In genomic region chr11:79156031-79156430, GRCh38 we compare ENCODE assay signal across 24 cellular contexts.
DNase-seq lines count a peak whose midpoint lies in the region; ATAC-seq, FAIRE-seq and TF ChIP-seq lines count a peak whose summit lies in the region.
"Had no signal": no experiment of that assay in that cellular context is flagged by ENCODE, and none has a peak within 500 bp of the region (broad histone marks: within the 10 kb centered on the region; RNA-seq: fewer than 3 reads in every experiment).

No MANE protein-coding gene starts in this region.

- H3K9me3 ChIP-seq in right lobe of liver (no peaks in the 10 kb centered on the region), HepG2 (ENCODE audit: low read length) (no peaks in the 10 kb centered on the region), keratinocyte (ENCODE audit: control insufficient read depth, low read depth, low read length) (no peaks in the 10 kb centered on the region)

- DNase-seq in right lobe of liver (peak in 1 of 3 donors; percentile 60), HepG2 (ENCODE audit: low spot score) (no peak), bronchial epithelial cell (ENCODE audit: low read depth) (peak; percentile 88), keratinocyte (ENCODE audit: low read depth, low spot score) (peak; percentile 26), 8988T (no peak)
- no peak for DNase-seq in activated T-cell treated with anti-CD3 and anti-CD28 coated beads, Interleukin-2, amount 50 U/mL, for 48 hours
- DNase-seq: CD4-positive, CD25-positive, alpha-beta regulatory T cell; COR-L47; DMS 273 treated with DMSO at 0.1 percent for 48 hours; HCEC 1CT; KG1; NCI-H1105; NCI-H1694; NCI-H2081; NCI-H2171; NCI-H345; NCI-H524; PC-3; SHP77 treated with DMSO at 0.1 percent for 48 hours had no signal

- no peak overlapping the region for H3K4me2 ChIP-seq in HepG2 (ENCODE audit: low read depth, low read length)
- peak overlapping the region; percentile 42 for H3K4me2 ChIP-seq in keratinocyte (ENCODE audit: control insufficient read depth, extremely low read depth, insufficient read depth, low read depth, low read length)
- H3K4me2 ChIP-seq: GM23338 had no signal

- dilution Hi-C loops in keratinocyte (cut with MboI; ENCODE audit: extremely low pct_ligation_motif_present, low sequenced_read_pairs), result no loop called here

- H3K9me1 ChIP-seq in keratinocyte (ENCODE audit: control insufficient read depth, extremely low read depth, insufficient read depth, low read length), result no peaks in the 10 kb centered on the region

- H3K27ac ChIP-seq in right lobe of liver, result no peak overlapping the region
- no peak overlapping the region for H3K27ac ChIP-seq in HepG2 (ENCODE audit: extremely low read length, insufficient read depth, low read length)
- H3K27ac ChIP-seq in keratinocyte (ENCODE audit: control insufficient read depth, insufficient read depth, low read length), result no peak overlapping the region
- H3K27ac ChIP-seq: SK-N-MC had no signal

- intact Hi-C loops in right lobe of liver (cut with DNase I) (no loop called here), HepG2 (cut with micrococcal nuclease; ENCODE audit: unreplicated experiment) (no loop called here)

- H3K36me3 ChIP-seq in right lobe of liver (no peaks in the 10 kb centered on the region), HepG2 (replicated peaks in 1 of 2; ENCODE audit: control insufficient read depth in 1 of 2, insufficient read depth in 2 of 2, low read length in 2 of 2) (no peaks in the 10 kb centered on the region), bronchial epithelial cell (ENCODE audit: control insufficient read depth, insufficient read depth, low read length) (no peaks in the 10 kb centered on the region), keratinocyte (ENCODE audit: control insufficient read depth in 2 of 2, extremely low read depth in 1 of 2, insufficient read depth in 2 of 2, low read length in 2 of 2) (no peaks in the 10 kb centered on the region)

- POLR2A ChIA-PET in HepG2 (lab: Yijun Ruan, JAX), result no interaction called here

- CTCF ChIA-PET in HepG2 (lab: Yijun Ruan, JAX; ENCODE audit: low intra/inter-chr PET ratio, low total read pairs), result no interaction called here

- H3K27me3 ChIP-seq in right lobe of liver (no peaks in the 10 kb centered on the region), HepG2 (ENCODE audit: control insufficient read depth in 1 of 2, insufficient read depth in 2 of 2, low read length in 2 of 2) (0 out of 5 replicates have a peak, but pooled peaks cover 0 to 3% of the 10 kb centered on the region in 2 experiments), bronchial epithelial cell (ENCODE audit: control insufficient read depth, insufficient read depth, low read length) (no peaks in the 10 kb centered on the region), keratinocyte (ENCODE audit: control insufficient read depth, extremely low read depth, insufficient read depth, low read length) (no peaks in the 10 kb centered on the region)

- H2AFZ ChIP-seq in HepG2 (ENCODE audit: low read length) (no peak overlapping the region), keratinocyte (ENCODE audit: control insufficient read depth, low read length) (no peak overlapping the region)
- H2AFZ ChIP-seq: GM23338 had no signal

- H3K4me3 ChIP-seq in right lobe of liver, result no peak overlapping the region
- no peak overlapping the region for H3K4me3 ChIP-seq in HepG2 (replicated peaks in 1 of 3; ENCODE audit: insufficient read depth in 1 of 3, low read depth in 2 of 3, low read length in 3 of 3)
- H3K4me3 ChIP-seq in bronchial epithelial cell (ENCODE audit: low read depth, low read length), result no peak overlapping the region
- peak overlapping the region in 1 of 3 experiments; percentile 8 for H3K4me3 ChIP-seq in keratinocyte (ENCODE audit: control insufficient read depth in 2 of 3, extremely low read depth in 1 of 3, insufficient read depth in 2 of 3, low read depth in 1 of 3, low read length in 3 of 3)
- H3K4me3 ChIP-seq: GM23338, SK-N-MC had no signal

- H3K4me1 ChIP-seq in right lobe of liver (no peaks in the 10 kb centered on the region), HepG2 (ENCODE audit: insufficient read depth, low read length) (no peaks in the 10 kb centered on the region), keratinocyte (ENCODE audit: control insufficient read depth, extremely low read depth, insufficient read depth, low read length) (peaks cover 29% of the 10 kb centered on the region)

- WGBS in right lobe of liver (ENCODE audit: insufficient coverage, low coverage, low lambda C conversion rate, missing lambda C conversion rate), result 38% methylated on average over 2 of the region's 6 CpGs
- WGBS in HepG2 (ENCODE audit: low lambda C conversion rate), result 0% methylated on average over 6 of the region's 6 CpGs

- FAIRE-seq in HepG2 (lab: Jason Lieb, UNC), result no peak
- no peak for FAIRE-seq in bronchial epithelial cell (lab: Jason Lieb, UNC)
- peak; percentile 81 for FAIRE-seq in keratinocyte (lab: Jason Lieb, UNC)
- FAIRE-seq: GM12892, GM18507 had no signal

- ATAC-seq in right lobe of liver, result peak in 3 of 4 donors; percentile 44 to 57 (median 50)
- no peak for ATAC-seq in HepG2
- no peak for ATAC-seq in GM21717 (IDR thresholded peaks at IDR 0.05; ENCODE audit: unreplicated experiment)
- ATAC-seq: GM23338, PC-3 had no signal

- TF ChIP-seq EP300 in HepG2 (IDR thresholded peaks at IDR 0.05; ENCODE audit: low read depth in 2 of 2, low read length in 2 of 2) (no peak), HepG2 (CRISPR knock-in tag; IDR thresholded peaks at IDR 0.05; ENCODE audit: borderline replicate concordance) (no peak)

- no peaks in the 10 kb centered on the region for H3K79me2 ChIP-seq in HepG2 (ENCODE audit: insufficient read depth, low read length)
- H3K79me2 ChIP-seq in keratinocyte (ENCODE audit: control insufficient read depth, insufficient read depth, low read length), result no peaks in the 10 kb centered on the region

- in situ Hi-C loops in HepG2 (cut with HindIII; ENCODE audit: extremely low pct_ligation_motif_present, low pct_unique_long_range_greater_than_20kb), result no loop called here

- TF ChIP-seq POLR2A in right lobe of liver (IDR thresholded peaks at IDR 0.05) (no peak), HepG2 (IDR thresholded peaks at IDR 0.05; ENCODE audit: insufficient read depth in 1 of 2, low read depth in 2 of 2, low read length in 2 of 2) (no peak)

- H3K9ac ChIP-seq in HepG2 (ENCODE audit: insufficient read depth, low read depth, low read length) (no peak overlapping the region), keratinocyte (ENCODE audit: control insufficient read depth, extremely low read depth, insufficient read depth, low read length) (no peak overlapping the region)

- H4K20me1 ChIP-seq in HepG2 (ENCODE audit: insufficient read depth, low read length) (no peaks in the 10 kb centered on the region), keratinocyte (ENCODE audit: control insufficient read depth, extremely low read depth, insufficient read depth, low read length) (no peaks in the 10 kb centered on the region)

- TF ChIP-seq CTCF in right lobe of liver (IDR thresholded peaks at IDR 0.05) (no peak), HepG2 (CRISPR knock-in tag; IDR thresholded peaks at IDR 0.05) (no peak), bronchial epithelial cell (IDR thresholded peaks at IDR 0.05; ENCODE audit: insufficient read depth, low read length, severe bottlenecking) (no peak), keratinocyte (optimal IDR thresholded peaks at IDR 0.05 in 1 of 3, IDR thresholded peaks at IDR 0.05 in 1 of 3, conservative IDR thresholded peaks at IDR 0.05 in 1 of 3; ENCODE audit: extremely low read depth in 1 of 3, insufficient read depth in 2 of 3, low read length in 3 of 3) (no peak)

- no peak for TF ChIP-seq RAD21 in HepG2 (CRISPR knock-in tag; IDR thresholded peaks at IDR 0.05)

- BruUV-seq in HepG2 (replicated peaks; lab: Mats Ljungman, UMichigan), result no TSS peak

TF ChIP-seq in HepG2, 621 proteins besides CTCF, POLR2A, EP300 and RAD21 (continues in another document):
- TF ChIP-seq GLI4 (CRISPR knock-in tag; IDR thresholded peaks at IDR 0.05; ENCODE audit: borderline replicate concordance), result no peak
- TF ChIP-seq FUBP1 (CRISPR knock-in tag; IDR thresholded peaks at IDR 0.05; ENCODE audit: borderline replicate concordance), result no peak
- no peak for TF ChIP-seq ZNF770 (CRISPR knock-in tag; IDR thresholded peaks at IDR 0.05)
- TF ChIP-seq RXRB (CRISPR knock-in tag; IDR thresholded peaks at IDR 0.05; ENCODE audit: borderline replicate concordance), result no peak
- no peak for TF ChIP-seq IKZF4 (CRISPR knock-in tag; IDR thresholded peaks at IDR 0.05; ENCODE audit: borderline replicate concordance, low read depth, not compliant biosample characterization)
- TF ChIP-seq ZNF160 (CRISPR knock-in tag; IDR thresholded peaks at IDR 0.05), result no peak
- TF ChIP-seq AGO1 (IDR thresholded peaks at IDR 0.05; ENCODE audit: low read depth, low read length, poor library complexity, severe bottlenecking), result no peak

Comparison
In these comparisons a context has a peak if more than half of its experiments do, and no peak if none do; other contexts are left out.
1. ATAC-seq: peak in right lobe of liver (3 of 4); none in HepG2 (single experiment) and GM21717 (single experiment).
2. DNase-seq: peak in bronchial epithelial cell (single experiment) and keratinocyte (single experiment); none in HepG2 (single experiment), 8988T (single experiment) and activated T-cell treated with anti-CD3 and anti-CD28 coated beads, Interleukin-2, amount 50 U/mL, for 48 hours (0 of 2).